Comparison of ENCODE assay signal across 1 cellular context in the genomic region with DNA sequence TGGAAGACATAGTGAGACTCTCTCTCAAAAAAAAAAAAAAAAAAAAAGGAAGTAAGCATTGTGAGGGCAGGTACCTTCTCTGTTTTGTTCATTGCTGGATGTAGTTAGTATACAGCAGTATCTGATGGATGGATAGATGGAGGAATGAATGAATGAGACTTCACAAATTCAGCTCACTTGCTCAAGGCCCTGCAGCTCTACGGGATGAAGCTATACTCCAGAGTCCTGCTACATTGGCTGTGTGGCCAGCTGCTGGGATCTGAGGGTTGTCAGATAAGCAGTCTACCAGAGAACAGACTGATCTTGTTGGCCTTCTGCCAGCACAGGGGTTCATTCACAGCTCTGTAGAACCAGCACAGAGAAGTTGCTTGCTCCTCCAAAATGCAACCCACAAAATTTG.
TF ChIP-seq lines count a peak whose summit lies in the region.

No MANE protein-coding gene starts in this region.

TF ChIP-seq in K562, 482 proteins besides CTCF, POLR2A, EP300 and RAD21 (continued from another document):
- TF ChIP-seq, protein P1, sequence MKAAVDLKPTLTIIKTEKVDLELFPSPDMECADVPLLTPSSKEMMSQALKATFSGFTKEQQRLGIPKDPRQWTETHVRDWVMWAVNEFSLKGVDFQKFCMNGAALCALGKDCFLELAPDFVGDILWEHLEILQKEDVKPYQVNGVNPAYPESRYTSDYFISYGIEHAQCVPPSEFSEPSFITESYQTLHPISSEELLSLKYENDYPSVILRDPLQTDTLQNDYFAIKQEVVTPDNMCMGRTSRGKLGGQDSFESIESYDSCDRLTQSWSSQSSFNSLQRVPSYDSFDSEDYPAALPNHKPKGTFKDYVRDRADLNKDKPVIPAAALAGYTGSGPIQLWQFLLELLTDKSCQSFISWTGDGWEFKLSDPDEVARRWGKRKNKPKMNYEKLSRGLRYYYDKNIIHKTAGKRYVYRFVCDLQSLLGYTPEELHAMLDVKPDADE (conservative IDR thresholded peaks at IDR 0.05; ENCODE audit: control insufficient read depth, low read depth, low read length) = no peak
- TF ChIP-seq PCBP1 (IDR thresholded peaks at IDR 0.05; ENCODE audit: low read depth, low read length, poor library complexity, severe bottlenecking) (no peak), RBM34 (IDR thresholded peaks at IDR 0.05; ENCODE audit: borderline replicate concordance, insufficient read depth, low read length) (no peak), SLC30A9 (CRISPR knock-in tag; IDR thresholded peaks at IDR 0.05) (no peak), BACH1 (tag; IDR thresholded peaks at IDR 0.05) (no peak), ZNF121 (CRISPR knock-in tag; conservative IDR thresholded peaks at IDR 0.05) (peak; percentile 75), MTF1 (CRISPR knock-in tag; IDR thresholded peaks at IDR 0.05; ENCODE audit: borderline replicate concordance) (no peak), MEF2A (IDR thresholded peaks at IDR 0.05; ENCODE audit: control insufficient read depth, low read depth, low read length) (no peak), ZNF384 (IDR thresholded peaks at IDR 0.05; ENCODE audit: low read depth, low read length) (peak; percentile 64), TCF3 (CRISPR knock-in tag; IDR thresholded peaks at IDR 0.05) (peak; percentile 77), ZNF785 (CRISPR knock-in tag; IDR thresholded peaks at IDR 0.05) (no peak), ZKSCAN3 (CRISPR knock-in tag; IDR thresholded peaks at IDR 0.05) (no peak)
- TF ChIP-seq, protein P2, sequence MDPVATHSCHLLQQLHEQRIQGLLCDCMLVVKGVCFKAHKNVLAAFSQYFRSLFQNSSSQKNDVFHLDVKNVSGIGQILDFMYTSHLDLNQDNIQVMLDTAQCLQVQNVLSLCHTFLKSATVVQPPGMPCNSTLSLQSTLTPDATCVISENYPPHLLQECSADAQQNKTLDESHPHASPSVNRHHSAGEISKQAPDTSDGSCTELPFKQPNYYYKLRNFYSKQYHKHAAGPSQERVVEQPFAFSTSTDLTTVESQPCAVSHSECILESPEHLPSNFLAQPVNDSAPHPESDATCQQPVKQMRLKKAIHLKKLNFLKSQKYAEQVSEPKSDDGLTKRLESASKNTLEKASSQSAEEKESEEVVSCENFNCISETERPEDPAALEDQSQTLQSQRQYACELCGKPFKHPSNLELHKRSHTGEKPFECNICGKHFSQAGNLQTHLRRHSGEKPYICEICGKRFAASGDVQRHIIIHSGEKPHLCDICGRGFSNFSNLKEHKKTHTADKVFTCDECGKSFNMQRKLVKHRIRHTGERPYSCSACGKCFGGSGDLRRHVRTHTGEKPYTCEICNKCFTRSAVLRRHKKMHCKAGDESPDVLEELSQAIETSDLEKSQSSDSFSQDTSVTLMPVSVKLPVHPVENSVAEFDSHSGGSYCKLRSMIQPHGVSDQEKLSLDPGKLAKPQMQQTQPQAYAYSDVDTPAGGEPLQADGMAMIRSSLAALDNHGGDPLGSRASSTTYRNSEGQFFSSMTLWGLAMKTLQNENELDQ (CRISPR knock-in tag; IDR thresholded peaks at IDR 0.05; ENCODE audit: borderline replicate concordance) = no peak
- TF ChIP-seq, protein P3, sequence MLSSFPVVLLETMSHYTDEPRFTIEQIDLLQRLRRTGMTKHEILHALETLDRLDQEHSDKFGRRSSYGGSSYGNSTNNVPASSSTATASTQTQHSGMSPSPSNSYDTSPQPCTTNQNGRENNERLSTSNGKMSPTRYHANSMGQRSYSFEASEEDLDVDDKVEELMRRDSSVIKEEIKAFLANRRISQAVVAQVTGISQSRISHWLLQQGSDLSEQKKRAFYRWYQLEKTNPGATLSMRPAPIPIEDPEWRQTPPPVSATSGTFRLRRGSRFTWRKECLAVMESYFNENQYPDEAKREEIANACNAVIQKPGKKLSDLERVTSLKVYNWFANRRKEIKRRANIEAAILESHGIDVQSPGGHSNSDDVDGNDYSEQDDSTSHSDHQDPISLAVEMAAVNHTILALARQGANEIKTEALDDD (IDR thresholded peaks at IDR 0.05) = no peak
- TF ChIP-seq, protein P4, sequence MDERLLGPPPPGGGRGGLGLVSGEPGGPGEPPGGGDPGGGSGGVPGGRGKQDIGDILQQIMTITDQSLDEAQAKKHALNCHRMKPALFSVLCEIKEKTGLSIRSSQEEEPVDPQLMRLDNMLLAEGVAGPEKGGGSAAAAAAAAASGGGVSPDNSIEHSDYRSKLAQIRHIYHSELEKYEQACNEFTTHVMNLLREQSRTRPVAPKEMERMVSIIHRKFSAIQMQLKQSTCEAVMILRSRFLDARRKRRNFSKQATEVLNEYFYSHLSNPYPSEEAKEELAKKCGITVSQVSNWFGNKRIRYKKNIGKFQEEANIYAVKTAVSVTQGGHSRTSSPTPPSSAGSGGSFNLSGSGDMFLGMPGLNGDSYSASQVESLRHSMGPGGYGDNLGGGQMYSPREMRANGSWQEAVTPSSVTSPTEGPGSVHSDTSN (CRISPR knock-in tag; IDR thresholded peaks at IDR 0.05; ENCODE audit: low read depth) = no peak
- TF ChIP-seq, protein P4 (tag; conservative IDR thresholded peaks at IDR 0.05; ENCODE audit: low read depth) = no peak
- TF ChIP-seq, protein P5, sequence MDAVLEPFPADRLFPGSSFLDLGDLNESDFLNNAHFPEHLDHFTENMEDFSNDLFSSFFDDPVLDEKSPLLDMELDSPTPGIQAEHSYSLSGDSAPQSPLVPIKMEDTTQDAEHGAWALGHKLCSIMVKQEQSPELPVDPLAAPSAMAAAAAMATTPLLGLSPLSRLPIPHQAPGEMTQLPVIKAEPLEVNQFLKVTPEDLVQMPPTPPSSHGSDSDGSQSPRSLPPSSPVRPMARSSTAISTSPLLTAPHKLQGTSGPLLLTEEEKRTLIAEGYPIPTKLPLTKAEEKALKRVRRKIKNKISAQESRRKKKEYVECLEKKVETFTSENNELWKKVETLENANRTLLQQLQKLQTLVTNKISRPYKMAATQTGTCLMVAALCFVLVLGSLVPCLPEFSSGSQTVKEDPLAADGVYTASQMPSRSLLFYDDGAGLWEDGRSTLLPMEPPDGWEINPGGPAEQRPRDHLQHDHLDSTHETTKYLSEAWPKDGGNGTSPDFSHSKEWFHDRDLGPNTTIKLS (IDR thresholded peaks at IDR 0.05; ENCODE audit: borderline replicate concordance, low read depth) = no peak
- TF ChIP-seq, protein P6, sequence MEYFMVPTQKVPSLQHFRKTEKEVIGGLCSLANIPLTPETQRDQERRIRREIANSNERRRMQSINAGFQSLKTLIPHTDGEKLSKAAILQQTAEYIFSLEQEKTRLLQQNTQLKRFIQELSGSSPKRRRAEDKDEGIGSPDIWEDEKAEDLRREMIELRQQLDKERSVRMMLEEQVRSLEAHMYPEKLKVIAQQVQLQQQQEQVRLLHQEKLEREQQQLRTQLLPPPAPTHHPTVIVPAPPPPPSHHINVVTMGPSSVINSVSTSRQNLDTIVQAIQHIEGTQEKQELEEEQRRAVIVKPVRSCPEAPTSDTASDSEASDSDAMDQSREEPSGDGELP (CRISPR knock-in tag; IDR thresholded peaks at IDR 0.05; ENCODE audit: borderline replicate concordance) = peak; percentile 84
